Comparison of ENCODE assay signal across 29 cellular contexts in the genomic region with DNA sequence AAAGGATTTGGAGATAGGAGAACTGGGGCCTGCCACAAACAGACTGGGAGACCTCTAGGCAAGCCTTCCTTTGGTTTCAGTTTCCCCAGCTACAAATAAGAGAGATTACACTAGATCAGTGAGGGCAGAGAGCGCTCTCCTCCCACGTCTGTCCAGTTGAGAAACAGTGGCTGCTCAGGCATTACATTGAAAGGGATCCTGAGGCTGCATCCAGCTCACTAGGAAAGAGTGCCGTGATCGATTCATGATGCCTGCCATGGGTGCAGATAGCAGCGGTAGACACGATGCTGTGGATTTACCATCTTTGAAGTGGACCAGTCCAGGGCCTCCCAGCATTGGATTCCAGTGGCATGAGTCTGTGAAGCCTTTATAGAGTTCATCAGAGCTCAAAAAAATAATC.
"Had no signal": no experiment of that assay in that cellular context is flagged by ENCODE, and none has a peak within 500 bp of the region (broad histone marks: within the 10 kb centered on the region; RNA-seq: fewer than 3 reads in every experiment).

No MANE protein-coding gene starts in this region.

- H3K4me3 ChIP-seq: adrenal gland, ascending aorta, cardiac muscle cell, coronary artery, dorsolateral prefrontal cortex, heart right ventricle, left ventricle myocardium inferior, lung, mucosa of descending colon, spleen, transverse colon had no signal

- H3K9me3 ChIP-seq: adrenal gland, ascending aorta, mucosa of descending colon, transverse colon had no signal

- H3K27ac ChIP-seq: adrenal gland, ascending aorta, cardiac muscle cell, coronary artery, dorsolateral prefrontal cortex, foreskin keratinocyte, heart right ventricle, left ventricle myocardium inferior, spleen, transverse colon had no signal

- H3K4me1 ChIP-seq: adrenal gland, ascending aorta, foreskin keratinocyte, heart right ventricle, left ventricle myocardium inferior, spleen, transverse colon had no signal

- ATAC-seq: foreskin keratinocyte; heart right ventricle; mucosa of descending colon; natural killer cell treated with Interleukin-12 subunit alpha and Interleukin-12 subunit beta and Interleukin-15 and Interleukin-18, amount 100 ng/mL, for 72 hours; right cardiac atrium; T-helper 17 cell had no signal

- H3K36me3 ChIP-seq: adrenal gland, ascending aorta, cardiac muscle cell, heart right ventricle, left ventricle myocardium inferior, spleen, transverse colon had no signal

- DNase-seq: activated CD4-positive, alpha-beta memory T cell treated with anti-CD3 and anti-CD28 coated beads for 36 hours; activated CD4-positive, alpha-beta T cell treated with anti-CD3 and anti-CD28 coated beads, Interleukin-2, amount 10 ng/mL, durations not matched to agents 24 days and 14 days; activated CD4-positive, CD25-positive, alpha-beta regulatory T cell treated with anti-CD3 and anti-CD28 coated beads, Interleukin-2, amount 50 U/mL, for 72 hours; activated CD8-positive, alpha-beta memory T cell treated with anti-CD3 and anti-CD28 coated beads, Interleukin-2, amount 50 U/mL, for 4 hours; activated effector memory CD4-positive, alpha-beta T cell treated with anti-CD3 and anti-CD28 coated beads, Interleukin-2, amount 50 U/mL, for 16 hours; activated naive CD4-positive, alpha-beta T cell treated with anti-CD3 and anti-CD28 coated beads for 36 hours; activated naive CD8-positive, alpha-beta T cell treated with anti-CD3 and anti-CD28 coated beads for 36 hours; activated T-cell treated with anti-CD3 and anti-CD28 coated beads, Interleukin-2, amount 50 U/mL, for 1 hour; cerebellar nuclear complex; dorsolateral prefrontal cortex; effector memory CD4-positive, alpha-beta T cell; erythroblast; foreskin keratinocyte; heart right ventricle; left ventricle myocardium inferior; mucosa of descending colon; posterior cingulate gyrus; right cardiac atrium; spleen; stimulated activated naive CD4-positive, alpha-beta T cell treated with Interleukin-2 at 50 U/mL for 16 hours; T-helper 17 cell; T1000; transverse colon had no signal

- H3K27me3 ChIP-seq: adrenal gland, ascending aorta, cardiac muscle cell had no signal
